9 cellular contexts compared by ENCODE assay signal in the genomic region with DNA sequence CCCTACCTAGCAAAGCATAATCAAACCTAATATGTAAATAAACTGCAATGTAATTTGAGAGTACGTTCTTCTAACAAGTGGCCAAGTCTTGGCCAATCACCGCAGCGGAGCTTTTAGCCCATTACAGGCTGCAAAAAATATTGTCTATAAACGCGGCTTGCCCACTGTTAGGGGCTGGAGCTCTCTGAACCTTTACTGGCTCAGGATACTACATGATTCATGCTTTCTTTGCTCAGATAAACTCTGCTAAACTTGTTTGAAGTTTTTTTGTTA. TPM values are rescaled to one million over a fixed set of nuclear protein-coding genes. Genes with fewer than 3 reads are reported as not detected.
DNase-seq lines count a peak whose midpoint lies in the region; ATAC-seq and TF ChIP-seq lines count a peak whose summit lies in the region.
"Had no signal": no experiment of that assay in that cellular context is flagged by ENCODE, and none has a peak within 500 bp of the region (broad histone marks: within the 10 kb centered on the region; RNA-seq: fewer than 3 reads in every experiment).

No MANE protein-coding gene starts in this region.

- DNase-seq in CD4-positive, CD25-positive, alpha-beta regulatory T cell, result no peak
- peak; percentile 8 for DNase-seq in GM23338 (ENCODE audit: low spot score)
- DNase-seq in mucosa of descending colon, result peak in 2 of 3 donors; percentile 15 to 33
- DNase-seq in NCI-H446 (lab: John Stamatoyannopoulos, UW), result no peak
- DNase-seq in NCI-H2081 treated with DMSO at 0.1 percent for 48 hours (lab: John Stamatoyannopoulos, UW), result no peak
- DNase-seq: activated CD4-positive, CD25-positive, alpha-beta regulatory T cell treated with anti-CD3 and anti-CD28 coated beads, Interleukin-2, amount 50 U/mL, for 72 hours had no signal

- peaks cover 0 to 2% (median 0%) of the 10 kb centered on the region in 7 donors for H3K9me3 Mint-ChIP-seq in CD4-positive, CD25-positive, alpha-beta regulatory T cell
- no peaks in the 10 kb centered on the region for H3K9me3 Mint-ChIP-seq in GM23338

- H3K4me1 Mint-ChIP-seq in CD4-positive, CD25-positive, alpha-beta regulatory T cell, result peaks cover 18 to 57% (median 31%) of the 10 kb centered on the region in 4 donors
- peaks cover 29% of the 10 kb centered on the region for H3K4me1 Mint-ChIP-seq in GM23338

- H3K9me2 ChIP-seq in GM23338 (ENCODE audit: insufficient read depth), result no peaks in the 10 kb centered on the region; the same call in 1 of the 2 replicates

- TF ChIP-seq CTCF in GM23338 (conservative IDR thresholded peaks at IDR 0.05; ENCODE audit: low read depth in 2 of 2) (no peak), VCaP (conservative IDR thresholded peaks at IDR 0.05) (no peak), mucosa of descending colon (IDR thresholded peaks at IDR 0.05) (no peak)

- peak overlapping the region; percentile 95 for H3K4me3 ChIP-seq in CD4-positive, CD25-positive, alpha-beta regulatory T cell (ENCODE audit: low read depth, low read length)
- H3K4me3 ChIP-seq in GM23338, result peak overlapping the region; percentile 88; the same call in 1 of the 2 replicates
- H3K4me3 ChIP-seq in mucosa of descending colon, result no peak overlapping the region

- H3K27ac ChIP-seq in CD4-positive, CD25-positive, alpha-beta regulatory T cell (ENCODE audit: insufficient read depth, low read length, poor library complexity, severe bottlenecking), result peak overlapping the region; percentile 76
- no peak overlapping the region for H3K27ac ChIP-seq in GM23338 (ENCODE audit: low read depth)
- H3K27ac ChIP-seq in VCaP, result peak overlapping the region; percentile 88; the same call in 1 of the 2 replicates

- no peaks in the 10 kb centered on the region for H3K9me3 ChIP-seq in CD4-positive, CD25-positive, alpha-beta regulatory T cell (ENCODE audit: control insufficient read depth in 2 of 2, low read length in 2 of 2)
- no peaks in the 10 kb centered on the region for H3K9me3 ChIP-seq in mucosa of descending colon

- H3K4me1 ChIP-seq in CD4-positive, CD25-positive, alpha-beta regulatory T cell (ENCODE audit: control insufficient read depth, insufficient read depth, low read length, poor library complexity, severe bottlenecking), result peaks cover 40% of the 10 kb centered on the region
- H3K4me1 ChIP-seq in GM23338 (ENCODE audit: insufficient read depth), result peaks cover 19% of the 10 kb centered on the region
- peaks cover 33% of the 10 kb centered on the region for H3K4me1 ChIP-seq in mucosa of descending colon (ENCODE audit: low read depth)

- H3K4me2 ChIP-seq in GM23338, result peak overlapping the region; percentile 92; the same call in 1 of the 2 replicates

- peak overlapping the region in 3 of 4 donors; percentile 52 to 86 (median 73) for H3K4me3 Mint-ChIP-seq in CD4-positive, CD25-positive, alpha-beta regulatory T cell
- H3K4me3 Mint-ChIP-seq in GM23338, result no peak overlapping the region

- peaks cover 37% of the 10 kb centered on the region for H3K79me2 ChIP-seq in GM23338 (replicated peaks; ENCODE audit: insufficient read depth)

- no peaks in the 10 kb centered on the region for H3F3A ChIP-seq in GM23338 (replicated peaks; ENCODE audit: low read depth)

- no peaks in the 10 kb centered on the region for H3K36me3 Mint-ChIP-seq in CD4-positive, CD25-positive, alpha-beta regulatory T cell
- H3K36me3 Mint-ChIP-seq in GM23338 (ENCODE audit: low read depth), result no peaks in the 10 kb centered on the region

- peak overlapping the region in 2 of 3 donors; percentile 55 to 93 for H3K27ac Mint-ChIP-seq in CD4-positive, CD25-positive, alpha-beta regulatory T cell
- no peak overlapping the region for H3K27ac Mint-ChIP-seq in GM23338

- no peak for ATAC-seq in CD4-positive, CD25-positive, alpha-beta regulatory T cell (ENCODE audit: low read depth in 2 of 2)
- ATAC-seq in GM23338, result no peak
- ATAC-seq in mucosa of descending colon, result no peak
- ATAC-seq in GM18861 (IDR thresholded peaks at IDR 0.05; ENCODE audit: unreplicated experiment), result no peak
- ATAC-seq in HG02884 (IDR thresholded peaks at IDR 0.05; ENCODE audit: unreplicated experiment), result no peak

- H2AFZ ChIP-seq in GM23338, result no peak overlapping the region

- intact Hi-C loops in mucosa of descending colon (cut with DNase I, micrococcal nuclease), result no loop called here

- H4K20me1 ChIP-seq in GM23338 (replicated peaks; ENCODE audit: insufficient read depth), result peaks cover 15% of the 10 kb centered on the region; the same call in 1 of the 2 replicates

- H3K36me3 ChIP-seq in CD4-positive, CD25-positive, alpha-beta regulatory T cell (ENCODE audit: control insufficient read depth, insufficient read depth, low read length), result no peaks in the 10 kb centered on the region
- H3K36me3 ChIP-seq in GM23338 (ENCODE audit: insufficient read depth) (no peaks in the 10 kb centered on the region), mucosa of descending colon (ENCODE audit: low read depth) (no peaks in the 10 kb centered on the region)

- H3K27me3 Mint-ChIP-seq in CD4-positive, CD25-positive, alpha-beta regulatory T cell, result no peaks in the 10 kb centered on the region
- no peaks in the 10 kb centered on the region for H3K27me3 Mint-ChIP-seq in GM23338 (ENCODE audit: insufficient read depth, low read depth, poor library complexity)

- H3K27me3 ChIP-seq in CD4-positive, CD25-positive, alpha-beta regulatory T cell (ENCODE audit: control insufficient read depth, insufficient read depth, low read length), result no peaks in the 10 kb centered on the region
- peaks cover 5% of the 10 kb centered on the region for H3K27me3 ChIP-seq in GM23338 (ENCODE audit: insufficient read depth)

TF ChIP-seq in GM23338, 12 proteins besides CTCF, POLR2A, EP300 and RAD21 (continues in another document):
- TF ChIP-seq EZH2 (IDR thresholded peaks at IDR 0.05; ENCODE audit: low read depth, unreplicated experiment), result no peak
- no peak for TF ChIP-seq POLR2AphosphoS5 (IDR thresholded peaks at IDR 0.05; ENCODE audit: low read depth)
- no peak for TF ChIP-seq EZH2phosphoT487 (IDR thresholded peaks at IDR 0.05; ENCODE audit: unreplicated experiment)

RNA-seq across cellular contexts. Expression of gene HADH, which starts 1.0 kb away (rescaled TPM):
- 11.6 TPM for total RNA-seq in CD4-positive, CD25-positive, alpha-beta regulatory T cell
- 10 to 100 TPM; 27.2 to 37.3 (median 34.3) TPM for polyA plus RNA-seq in CD4-positive, CD25-positive, alpha-beta regulatory T cell
- 37.7 and 39.1 TPM in 2 replicates for total RNA-seq in GM23338 (2014; rRNA removed; shearing (Covaris generic))
- 37.9 and 39.2 TPM in 2 replicates for polyA plus RNA-seq in GM23338 (2016; fragmentation: Nextera tagmentation; extraction: Ambion mirVana)
- 100 to 1,000 TPM in 2 of 3 donors, 10 to 100 TPM in 1; 76.7 to 151 (median 103) TPM for total RNA-seq in mucosa of descending colon

RNA-seq across cellular contexts. Expression of gene CYP2U1, which starts 57.4 kb away (rescaled TPM):
- total RNA-seq in CD4-positive, CD25-positive, alpha-beta regulatory T cell, result 2.1 TPM
- 1 to 10 TPM; 1.1 to 2.6 (median 1.8) TPM for polyA plus RNA-seq in CD4-positive, CD25-positive, alpha-beta regulatory T cell
- 7.3 and 9.9 TPM in 2 replicates for total RNA-seq in GM23338 (2014; rRNA removed; shearing (Covaris generic))
- 3.2 and 4.1 TPM in 2 replicates for polyA plus RNA-seq in GM23338 (2016; fragmentation: Nextera tagmentation; extraction: Ambion mirVana)
- total RNA-seq in mucosa of descending colon, result 10 to 100 TPM in 1 of 3 donors, 1 to 10 TPM in 2; 3.4 to 10.5 (median 3.4) TPM

Comparison
In these comparisons a context has a peak if more than half of its experiments do, and no peak if none do; other contexts are left out.
1. DNase-seq: peak in GM23338 (single experiment) and mucosa of descending colon (2 of 3); none in CD4-positive, CD25-positive, alpha-beta regulatory T cell (0 of 3), NCI-H446 (0 of 2) and NCI-H2081 treated with DMSO at 0.1 percent for 48 hours (single experiment).